Comparison of ENCODE assay signal across 8 cellular contexts in the genomic region with DNA sequence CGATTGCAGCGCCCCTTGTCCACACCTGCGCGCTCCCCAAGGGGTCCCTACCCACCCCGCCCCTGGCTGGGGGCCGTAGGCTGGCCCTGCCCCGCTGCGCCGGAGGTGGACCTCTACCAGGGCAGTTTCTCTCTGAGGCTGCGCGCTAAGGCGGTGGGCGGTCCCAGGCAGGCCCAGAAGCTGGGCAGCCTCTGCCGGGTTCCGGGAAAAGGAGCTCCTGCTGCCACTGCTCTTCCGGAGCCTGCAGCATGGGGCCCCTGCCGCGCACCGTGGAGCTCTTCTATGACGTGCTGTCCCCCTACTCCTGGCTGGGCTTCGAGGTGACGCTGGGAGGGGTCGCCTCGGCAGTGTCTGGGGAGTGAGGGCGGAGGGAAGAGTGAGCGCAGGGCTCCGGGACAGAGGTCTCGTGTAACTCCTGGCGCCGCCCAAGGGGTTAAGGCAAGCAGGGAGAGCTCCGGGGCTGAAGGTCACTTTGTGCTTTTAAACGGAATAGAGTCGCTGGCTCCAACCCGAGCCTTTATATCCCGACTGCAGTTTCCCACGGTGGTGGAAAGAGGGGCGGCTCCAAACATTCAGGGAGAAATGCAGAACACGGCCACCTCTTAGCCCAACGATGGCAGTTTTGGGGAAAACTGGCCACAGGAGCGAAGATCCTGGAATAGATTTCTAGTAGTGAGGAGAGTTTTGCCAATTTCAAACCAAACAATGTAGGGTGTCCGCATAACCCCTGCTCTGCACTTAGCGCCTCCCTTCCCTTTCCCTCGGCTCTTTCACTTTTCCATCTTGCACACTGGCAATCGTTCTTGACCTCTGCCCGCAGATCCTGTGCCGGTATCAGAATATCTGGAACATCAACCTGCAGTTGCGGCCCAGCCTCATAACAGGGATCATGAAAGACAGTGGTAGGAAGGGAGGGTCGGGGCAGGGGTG. TPM values are rescaled to one million over a fixed set of nuclear protein-coding genes. Genes with fewer than 3 reads are reported as not detected.
DNase-seq lines count a peak whose midpoint lies in the region; ATAC-seq and TF ChIP-seq lines count a peak whose summit lies in the region.

Gene GSTK1, plus strand, starts transcription at position 176 of the 930 bp plus-strand sequence. Its CDS starts 73 bp downstream, at position 249.

- H3K9me3 ChIP-seq in A673 (ENCODE audit: low read depth, low read length, poor library complexity, severe bottlenecking) = no peaks in the 10 kb centered on the region

- ATAC-seq in GM18519 (IDR thresholded peaks at IDR 0.05; ENCODE audit: low FRiP score, unreplicated experiment) (peak; percentile 90), HG03039 (IDR thresholded peaks at IDR 0.05; ENCODE audit: unreplicated experiment) (peak; percentile 97)

- TSS peak; percentile 63 for BruUV-seq in A673 (replicated peaks; lab: Mats Ljungman, UMichigan)

- DNase-seq in A673 (ENCODE audit: low spot score) (peak; percentile 77), NCI-H2196 treated with DMSO at 0.1 percent for 48 hours (lab: John Stamatoyannopoulos, UW; ENCODE audit: unreplicated experiment) (peak; percentile 53), cerebellar nuclear complex (lab: John Stamatoyannopoulos, UW) (peak; percentile 18 to 35), kidney epithelial cell (ENCODE audit: low read depth) (no peak)
- peak; percentile 69 for DNase-seq in activated CD4-positive, alpha-beta T cell treated with anti-CD3 and anti-CD28 coated beads for 1 hour
- DNase-seq in stimulated activated CD4-positive, alpha-beta T cell treated with anti-CD3 and anti-CD28 coated beads, Interleukin-15, amount 100 ng/mL, for 48 hours (ENCODE audit: low read depth in 2 of 2) = peak; percentile 64 to 72

- CTCF ChIA-PET in A673 (lab: Charles Lee) = interaction anchor here (0.9 to 1.2 kb wide), 3 partner anchors 23 to 117 kb away, joined by 3 to 4 read pairs (median 3); no protein-coding TSS in a partner anchor

- H3K36me3 ChIP-seq in A673 (ENCODE audit: insufficient read depth, low read length, poor library complexity, severe bottlenecking) (no peaks in the 10 kb centered on the region), kidney epithelial cell (ENCODE audit: control insufficient read depth, insufficient read depth, low read length) (no peaks in the 10 kb centered on the region)

- TF ChIP-seq CTCF in A673 (conservative IDR thresholded peaks at IDR 0.05; ENCODE audit: low read depth, low read length) (no peak), kidney epithelial cell (IDR thresholded peaks at IDR 0.05; ENCODE audit: insufficient read depth, low read length, poor library complexity, severe bottlenecking) (no peak)

- POLR2A ChIA-PET in A673 (lab: Charles Lee; ENCODE audit: low non-redundant PET) = interaction anchor here (0.6 kb wide), 1 partner anchor 8 kb away, joined by 4 read pairs; no protein-coding TSS in a partner anchor

- no peaks in the 10 kb centered on the region for H3K4me1 ChIP-seq in A673 (ENCODE audit: insufficient read depth, low read length, poor library complexity, severe bottlenecking)

- no peaks in the 10 kb centered on the region for H3K27me3 ChIP-seq in A673 (replicated peaks; ENCODE audit: insufficient read depth, low read depth, low read length, poor library complexity)
- no peaks in the 10 kb centered on the region for H3K27me3 ChIP-seq in kidney epithelial cell (ENCODE audit: control insufficient read depth, insufficient read depth, low read length)

- intact Hi-C loops in A673 (cut with micrococcal nuclease; ENCODE audit: unreplicated experiment) = no loop called here

- H3K27ac ChIP-seq in A673 (ENCODE audit: low read depth, low read length, poor library complexity, severe bottlenecking) = peak within 1 kb of the TSS; percentile 68

- H3K4me3 ChIP-seq in A673 (ENCODE audit: low read depth, low read length, poor library complexity, severe bottlenecking) (peak within 1 kb of the TSS; percentile 63), kidney epithelial cell (ENCODE audit: low read depth, low read length) (peak within 1 kb of the TSS; percentile 84)

RNA-seq across cellular contexts. Expression of gene GSTK1, which starts in this region (rescaled TPM):
- total RNA-seq in A673 (2021) = 43.1 and 50.8 TPM in 2 replicates
- total RNA-seq in kidney epithelial cell = 139 and 152 TPM in 2 replicates
